26 cellular contexts compared by ENCODE assay signal in genomic region chr10:23533212-23533611, GRCh38.
"Had no signal": no experiment of that assay in that cellular context is flagged by ENCODE, and none has a peak within 500 bp of the region (broad histone marks: within the 10 kb centered on the region; RNA-seq: fewer than 3 reads in every experiment).

No MANE protein-coding gene starts in this region.

- H3K4me1 Mint-ChIP-seq: immature natural killer cell, neural crest cell had no signal

- DNase-seq: activated CD4-positive, alpha-beta memory T cell treated with anti-CD3 and anti-CD28 coated beads for 36 hours; activated effector memory CD4-positive, alpha-beta T cell treated with Interleukin-2 at 50 U/mL for 16 hours; activated naive CD8-positive, alpha-beta T cell treated with anti-CD3 and anti-CD28 coated beads, Interleukin-2, amount 10 ng/mL, durations not matched to agents 7 days and 5 days; amniotic stem cell; brain microvascular endothelial cell; dorsolateral prefrontal cortex; effector memory CD8-positive, alpha-beta T cell; heart left ventricle; hypothalamus; immature natural killer cell; kidney; naive B cell; nucleus accumbens; psoas muscle; sigmoid colon; small intestine; stimulated activated CD4-positive, alpha-beta T cell treated with anti-CD3 and anti-CD28 coated beads, Interleukin-1b, Interleukin-23, amount 100 ng/mL, for 48 hours; stimulated activated CD4-positive, alpha-beta T cell treated with anti-CD3 and anti-CD28 coated beads, Interleukin-4, amount 100 ng/mL, for 4 hours; stimulated activated CD8-positive, alpha-beta memory T cell treated with anti-CD3 and anti-CD28 coated beads, Interleukin-4, amount 100 ng/mL, for 48 hours; stimulated activated naive B cell treated with anti-CD40 and anti-IgM and Interleukin-4, amounts not matched to agents 10 μg/mL and 1 μg/mL and 100 μg/mL, for 72 hours; T-helper 2 cell; testis; transverse colon had no signal

- H3K27me3 Mint-ChIP-seq: activated naive CD8-positive, alpha-beta T cell treated with anti-CD3 and anti-CD28 coated beads, Interleukin-2, amount 10 ng/mL, durations not matched to agents 7 days and 5 days had no signal

- ATAC-seq: effector memory CD8-positive, alpha-beta T cell; gastroesophageal sphincter; heart left ventricle; psoas muscle had no signal

- H3K36me3 Mint-ChIP-seq: activated CD4-positive, alpha-beta memory T cell treated with anti-CD3 and anti-CD28 coated beads for 36 hours; immature natural killer cell; mesothelial cell of epicardium; naive B cell; stimulated activated naive B cell treated with anti-CD40 and anti-IgM and Interleukin-4, amounts not matched to agents 10 μg/mL and 1 μg/mL and 100 μg/mL, for 72 hours had no signal

- H3K4me3 Mint-ChIP-seq: activated CD4-positive, alpha-beta memory T cell treated with anti-CD3 and anti-CD28 coated beads for 36 hours; activated naive CD8-positive, alpha-beta T cell treated with anti-CD3 and anti-CD28 coated beads, Interleukin-2, amount 10 ng/mL, durations not matched to agents 7 days and 5 days; effector memory CD8-positive, alpha-beta T cell; immature natural killer cell; mesothelial cell of epicardium; naive B cell; neural crest cell; stimulated activated naive B cell treated with anti-CD40 and anti-IgM and Interleukin-4, amounts not matched to agents 10 μg/mL and 1 μg/mL and 100 μg/mL, for 72 hours had no signal

- H3K9me3 Mint-ChIP-seq: activated CD4-positive, alpha-beta memory T cell treated with anti-CD3 and anti-CD28 coated beads for 36 hours; activated naive CD8-positive, alpha-beta T cell treated with anti-CD3 and anti-CD28 coated beads, Interleukin-2, amount 10 ng/mL, durations not matched to agents 7 days and 5 days; effector memory CD8-positive, alpha-beta T cell; mesothelial cell of epicardium; naive B cell; neural crest cell; stimulated activated naive B cell treated with anti-CD40 and anti-IgM and Interleukin-4, amounts not matched to agents 10 μg/mL and 1 μg/mL and 100 μg/mL, for 72 hours had no signal

- H3K27ac Mint-ChIP-seq: activated CD4-positive, alpha-beta memory T cell treated with anti-CD3 and anti-CD28 coated beads for 36 hours; activated naive CD8-positive, alpha-beta T cell treated with anti-CD3 and anti-CD28 coated beads, Interleukin-2, amount 10 ng/mL, durations not matched to agents 7 days and 5 days; effector memory CD8-positive, alpha-beta T cell; immature natural killer cell; mesothelial cell of epicardium; stimulated activated naive B cell treated with anti-CD40 and anti-IgM and Interleukin-4, amounts not matched to agents 10 μg/mL and 1 μg/mL and 100 μg/mL, for 72 hours had no signal
